In the genomic region with DNA sequence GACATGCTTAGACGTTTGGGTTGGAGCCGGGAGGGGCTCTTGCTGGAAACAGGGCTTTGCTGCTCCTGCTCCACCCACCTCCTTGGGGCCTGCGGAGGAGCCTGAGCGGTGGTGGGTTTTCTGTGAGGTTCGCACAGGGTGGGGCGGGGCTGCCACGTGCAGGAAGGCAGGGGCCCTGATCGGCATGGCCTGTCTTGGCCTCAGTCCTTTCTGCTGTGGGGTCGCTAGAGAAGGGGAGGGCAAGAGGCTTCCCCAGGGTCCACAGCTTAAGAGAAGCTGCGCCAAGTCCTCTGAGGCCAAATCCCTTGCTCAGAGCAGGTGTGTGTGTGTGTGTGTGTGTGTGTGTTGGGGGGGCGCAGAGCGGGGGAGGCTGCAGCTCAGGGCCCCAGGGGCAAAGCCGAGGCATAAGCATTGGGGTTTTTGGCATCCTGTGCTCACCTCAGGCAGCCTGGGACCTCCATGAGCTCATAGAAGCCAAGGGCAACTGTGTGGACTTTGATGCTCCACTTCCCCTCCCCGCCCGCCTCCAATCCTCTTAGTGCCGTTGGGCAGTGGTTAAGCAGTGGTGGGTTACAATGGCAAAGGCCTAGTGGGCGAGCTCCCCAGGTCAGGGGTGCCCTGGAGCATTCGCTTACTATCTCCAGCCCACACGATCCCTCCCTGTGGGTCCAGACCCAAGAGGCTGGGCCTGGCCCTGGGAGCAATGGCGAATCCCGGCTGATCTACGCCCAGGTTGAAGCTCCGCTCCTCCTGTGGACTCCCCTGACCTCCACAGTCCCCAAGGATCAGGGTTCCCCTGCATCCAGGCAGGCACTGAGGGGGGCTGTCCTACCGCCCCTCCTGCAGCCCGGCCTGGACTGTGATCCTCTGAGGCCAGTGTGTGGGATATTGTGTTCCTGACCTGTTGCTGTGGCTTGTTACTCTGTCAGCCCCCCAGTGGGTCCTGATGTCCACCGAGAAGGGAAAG, we compare ENCODE assay signal across 10 cellular contexts. TPM values are rescaled to one million over a fixed set of nuclear protein-coding genes. Genes with fewer than 3 reads are reported as not detected.
DNase-seq lines count a peak whose midpoint lies in the region; ATAC-seq and TF ChIP-seq lines count a peak whose summit lies in the region.
"Had no signal": no experiment of that assay in that cellular context is flagged by ENCODE, and none has a peak within 500 bp of the region (broad histone marks: within the 10 kb centered on the region; RNA-seq: fewer than 3 reads in every experiment).

No MANE protein-coding gene starts in this region.

- peaks cover 64% of the 10 kb centered on the region for H3K4me1 Mint-ChIP-seq in activated CD4-positive, alpha-beta T cell treated with anti-CD3 and anti-CD28 coated beads, Interleukin-2, amount 10 ng/mL, durations not matched to agents 7 days and 5 days
- H3K4me1 Mint-ChIP-seq in activated T-cell treated with anti-CD3 and anti-CD28 coated beads, Interleukin-2, amount 50 U/mL, for 72 hours (ENCODE audit: low read depth): peaks cover 60% of the 10 kb centered on the region
- H3K4me1 Mint-ChIP-seq in immature natural killer cell (peaks cover 65 to 66% of the 10 kb centered on the region in 2 donors), mesothelial cell of epicardium (peaks cover 15% of the 10 kb centered on the region)

- peaks cover 2% of the 10 kb centered on the region for H3K36me3 Mint-ChIP-seq in activated CD4-positive, alpha-beta T cell treated with anti-CD3 and anti-CD28 coated beads, Interleukin-2, amount 10 ng/mL, durations not matched to agents 7 days and 5 days (ENCODE audit: low read depth)
- no peaks in the 10 kb centered on the region for H3K36me3 Mint-ChIP-seq in activated T-cell treated with anti-CD3 and anti-CD28 coated beads, Interleukin-2, amount 50 U/mL, for 72 hours (ENCODE audit: insufficient read depth in 2 of 2)
- no peaks in the 10 kb centered on the region for H3K36me3 Mint-ChIP-seq in immature natural killer cell
- H3K36me3 Mint-ChIP-seq in mesothelial cell of epicardium: no peaks in the 10 kb centered on the region

- no peak for DNase-seq in activated CD4-positive, alpha-beta T cell treated with anti-CD3 and anti-CD28 coated beads, Interleukin-2, amount 10 ng/mL, durations not matched to agents 7 days and 5 days
- DNase-seq in activated CD4-positive, alpha-beta T cell treated with anti-CD3 and anti-CD28 coated beads, Interleukin-2, amount 50 U/mL, for 4 hours: no peak
- DNase-seq in activated T-cell treated with anti-CD3 and anti-CD28 coated beads, Interleukin-2, amount 50 U/mL, for 72 hours: no peak
- DNase-seq in immature natural killer cell: peak; percentile 59 to 61 (median 60)
- peak; percentile 37 for DNase-seq in stimulated activated naive CD8-positive, alpha-beta T cell treated with anti-CD3 and anti-CD28 coated beads, Interleukin-15, Interleukin-2, amounts not matched to agents 100 U/mL and 50 U/mL, for 24 hours
- DNase-seq in AG08395 (ENCODE audit: low spot score): no peak
- no peak for DNase-seq in GM20000 (ENCODE audit: low spot score)
- DNase-seq in mesothelial cell of epicardium (ENCODE audit: low spot score in 2 of 2, unreplicated experiment in 2 of 2): no peak
- DNase-seq: DMS153, glutamatergic neuron had no signal

- no peak overlapping the region for H3K4me3 Mint-ChIP-seq in activated CD4-positive, alpha-beta T cell treated with anti-CD3 and anti-CD28 coated beads, Interleukin-2, amount 10 ng/mL, durations not matched to agents 7 days and 5 days
- H3K4me3 Mint-ChIP-seq in activated T-cell treated with anti-CD3 and anti-CD28 coated beads, Interleukin-2, amount 50 U/mL, for 72 hours: peak overlapping the region; percentile 77 to 78
- H3K4me3 Mint-ChIP-seq in immature natural killer cell: peak overlapping the region; percentile 87 to 95 (median 93)
- H3K4me3 Mint-ChIP-seq in mesothelial cell of epicardium: no peak overlapping the region

- no peak for ATAC-seq in activated T-cell treated with anti-CD3 and anti-CD28 coated beads, Interleukin-2, amount 50 U/mL, for 72 hours (replicated peaks in 1 of 2)
- peak; percentile 22 for ATAC-seq in stimulated activated naive CD8-positive, alpha-beta T cell treated with anti-CD3 and anti-CD28 coated beads, Interleukin-15, Interleukin-2, amounts not matched to agents 100 U/mL and 50 U/mL, for 24 hours

- peak overlapping the region; percentile 97 for H3K27ac Mint-ChIP-seq in activated CD4-positive, alpha-beta T cell treated with anti-CD3 and anti-CD28 coated beads, Interleukin-2, amount 10 ng/mL, durations not matched to agents 7 days and 5 days
- peak overlapping the region; percentile 75 for H3K27ac Mint-ChIP-seq in activated T-cell treated with anti-CD3 and anti-CD28 coated beads, Interleukin-2, amount 50 U/mL, for 72 hours
- H3K27ac Mint-ChIP-seq in immature natural killer cell (peak overlapping the region; percentile 99 to 100 (median 100)), mesothelial cell of epicardium (no peak overlapping the region)

- H3K9me3 Mint-ChIP-seq in activated CD4-positive, alpha-beta T cell treated with anti-CD3 and anti-CD28 coated beads, Interleukin-2, amount 10 ng/mL, durations not matched to agents 7 days and 5 days: no peaks in the 10 kb centered on the region
- no peaks in the 10 kb centered on the region for H3K9me3 Mint-ChIP-seq in activated T-cell treated with anti-CD3 and anti-CD28 coated beads, Interleukin-2, amount 50 U/mL, for 72 hours
- H3K9me3 Mint-ChIP-seq in immature natural killer cell (no peaks in the 10 kb centered on the region), mesothelial cell of epicardium (no peaks in the 10 kb centered on the region)

- POLR2A ChIA-PET in activated CD4-positive, alpha-beta T cell treated with anti-CD3 and anti-CD28 coated beads, Interleukin-2, amount 10 ng/mL, durations not matched to agents 7 days and 5 days (lab: Charles Lee): no interaction called here

- CTCF ChIA-PET in activated CD4-positive, alpha-beta T cell treated with anti-CD3 and anti-CD28 coated beads, Interleukin-2, amount 10 ng/mL, durations not matched to agents 7 days and 5 days (lab: Charles Lee): interaction anchor here (1.1 to 1.4 kb wide), 3 partner anchors 10 to 185 kb away, joined by 3 to 5 read pairs (median 3); no protein-coding TSS in a partner anchor

- H3K27me3 Mint-ChIP-seq in activated CD4-positive, alpha-beta T cell treated with anti-CD3 and anti-CD28 coated beads, Interleukin-2, amount 10 ng/mL, durations not matched to agents 7 days and 5 days: no peaks in the 10 kb centered on the region
- H3K27me3 Mint-ChIP-seq in activated T-cell treated with anti-CD3 and anti-CD28 coated beads, Interleukin-2, amount 50 U/mL, for 72 hours (ENCODE audit: low read depth): no peaks in the 10 kb centered on the region
- H3K27me3 Mint-ChIP-seq in immature natural killer cell (ENCODE audit: low read depth in 3 of 3) (peaks cover 22 to 48% (median 38%) of the 10 kb centered on the region in 3 donors), mesothelial cell of epicardium (ENCODE audit: low read depth) (no peaks in the 10 kb centered on the region)

- TF ChIP-seq CTCF in GM20000 (IDR thresholded peaks at IDR 0.05; ENCODE audit: extremely low read depth, missing control alignments): no peak
- no peak for TF ChIP-seq CTCF in mesothelial cell of epicardium (IDR thresholded peaks at IDR 0.05; ENCODE audit: unreplicated experiment)

RNA-seq across cellular contexts. Expression of a gene that starts 28.9 kb away (rescaled TPM):
- total RNA-seq in activated CD4-positive, alpha-beta T cell treated with anti-CD3 and anti-CD28 coated beads, Interleukin-2, amount 10 ng/mL, durations not matched to agents 7 days and 5 days: 1 to 10 TPM; 3.7 to 5.0 TPM
- total RNA-seq in activated T-cell treated with anti-CD3 and anti-CD28 coated beads, Interleukin-2, amount 50 U/mL, for 72 hours: 1 to 10 TPM; 4.0 to 4.3 TPM
- polyA plus RNA-seq in immature natural killer cell: 10 to 100 TPM in 1 of 3 donors, 1 to 10 TPM in 2; 3.1 to 13.0 (median 9.5) TPM
- 0.16 to 0.40 TPM (median 0.38 TPM) in 3 replicates for total RNA-seq in mesothelial cell of epicardium

Comparison
In these comparisons a context has a peak if more than half of its experiments do, and no peak if none do; other contexts are left out.
1. DNase-seq: peak in immature natural killer cell (3 of 3) and stimulated activated naive CD8-positive, alpha-beta T cell treated with anti-CD3 and anti-CD28 coated beads, Interleukin-15, Interleukin-2, amounts not matched to agents 100 U/mL and 50 U/mL, for 24 hours (single experiment); none in activated CD4-positive, alpha-beta T cell treated with anti-CD3 and anti-CD28 coated beads, Interleukin-2, amount 10 ng/mL, durations not matched to agents 7 days and 5 days (single experiment), activated CD4-positive, alpha-beta T cell treated with anti-CD3 and anti-CD28 coated beads, Interleukin-2, amount 50 U/mL, for 4 hours (0 of 2), activated T-cell treated with anti-CD3 and anti-CD28 coated beads, Interleukin-2, amount 50 U/mL, for 72 hours (0 of 2), AG08395 (single experiment), GM20000 (single experiment) and mesothelial cell of epicardium (0 of 2).
2. H3K4me3 Mint-ChIP-seq: peak in activated T-cell treated with anti-CD3 and anti-CD28 coated beads, Interleukin-2, amount 50 U/mL, for 72 hours (2 of 2) and immature natural killer cell (5 of 5); none in activated CD4-positive, alpha-beta T cell treated with anti-CD3 and anti-CD28 coated beads, Interleukin-2, amount 10 ng/mL, durations not matched to agents 7 days and 5 days (single experiment) and mesothelial cell of epicardium (single experiment).